8 cellular contexts compared by ENCODE assay signal in the genomic region with DNA sequence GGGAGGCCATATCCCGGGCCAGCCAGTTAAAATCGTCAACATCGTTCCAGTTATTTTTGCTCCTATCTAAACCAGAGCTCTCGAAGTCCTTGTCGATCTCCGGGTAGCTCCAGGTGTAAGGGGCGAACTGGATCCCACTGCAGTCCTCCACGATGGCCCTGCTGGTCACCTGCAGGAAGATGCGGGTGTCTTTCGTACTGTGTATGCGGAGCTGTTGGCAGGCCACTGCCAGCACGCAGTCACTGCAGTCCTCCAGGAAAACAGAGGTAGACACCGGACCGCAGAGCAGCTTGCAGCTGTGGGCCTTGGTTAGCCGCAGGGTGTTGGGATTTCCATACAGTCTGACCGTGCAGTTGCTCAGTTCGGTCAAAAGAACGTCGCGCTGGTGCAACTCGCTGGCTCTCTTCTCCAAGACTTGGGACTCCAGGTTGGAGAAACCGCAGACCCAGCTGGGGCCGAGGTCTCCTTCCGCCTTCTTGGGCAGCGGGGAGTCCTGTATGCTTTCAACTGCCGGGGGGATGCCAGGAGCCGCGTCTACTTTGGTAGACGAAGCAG. TPM values are rescaled to one million over a fixed set of nuclear protein-coding genes. Genes with fewer than 3 reads are reported as not detected.
A peak's percentile ranks its signal among the peaks of the same experiment; 100 is the strongest.
DNase-seq lines count a peak whose midpoint lies in the region; ATAC-seq, FAIRE-seq and TF ChIP-seq lines count a peak whose summit lies in the region.

No MANE protein-coding gene starts in this region.

- in situ Hi-C loops in ACHN (cut with HindIII; ENCODE audit: low pct_ligation_motif_present, low pct_unique_long_range_greater_than_20kb, low sequenced_read_pairs) = no loop called here

- FAIRE-seq in GM12892 (lab: Jason Lieb, UNC) = no peak

- TF ChIP-seq POLR2A in GM12892 (IDR thresholded peaks at IDR 0.05; ENCODE audit: low read depth, low read length) = no peak
- TF ChIP-seq POLR2A in right lobe of liver (IDR thresholded peaks at IDR 0.05) = no peak
- no peak for TF ChIP-seq POLR2A in stomach (IDR thresholded peaks at IDR 0.05)

- H3K27me3 ChIP-seq in RWPE2 (ENCODE audit: insufficient read depth, poor library complexity, severe bottlenecking) (no peaks in the 10 kb centered on the region), right lobe of liver (no peaks in the 10 kb centered on the region), stomach (no peaks in the 10 kb centered on the region)

- intact Hi-C loops in right lobe of liver (cut with DNase I) (loop anchor here in 1 of 2 donors (10.0 kb wide), 1 partner anchor 140 kb away; no protein-coding TSS in a partner anchor), stomach (cut with DNase I; ENCODE audit: low total_unique reads) (no loop called here)

- no peak for TF ChIP-seq EP300 in stomach (IDR thresholded peaks at IDR 0.05)

- 2% methylated on average over 10 of the region's 29 CpGs for WGBS in right lobe of liver (ENCODE audit: insufficient coverage, low coverage, low lambda C conversion rate, missing lambda C conversion rate)
- WGBS in stomach, 5 donors = 1 to 3% (median 2%) methylated on average over 24 to 29 of the region's 29 CpGs

- DNase-seq in ACHN (peak; percentile 16), GM12892 (ENCODE audit: insufficient read length) (peak; percentile 30), RWPE2 (ENCODE audit: low spot score) (no peak), cerebellar cortex (ENCODE audit: low spot score) (peak; percentile 19), right lobe of liver (peak; percentile 33 to 63 (median 53)), stomach (peak; percentile 34), NCI-H187 (lab: John Stamatoyannopoulos, UW) (no peak)

- H3K27ac ChIP-seq in RWPE2 (ENCODE audit: poor library complexity, severe bottlenecking) (peak overlapping the region; percentile 94), right lobe of liver (peak overlapping the region; percentile 72 to 90 (median 83)), stomach (peak overlapping the region; percentile 89 to 97 (median 93))

- H3K9me3 ChIP-seq in RWPE2 (ENCODE audit: severe bottlenecking) = no peaks in the 10 kb centered on the region
- H3K9me3 ChIP-seq in right lobe of liver = no peaks in the 10 kb centered on the region
- H3K9me3 ChIP-seq in stomach = no peaks in the 10 kb centered on the region

- ATAC-seq in RWPE2 (ENCODE audit: low read depth) (no peak), right lobe of liver (no peak), HG02678 (IDR thresholded peaks at IDR 0.05; ENCODE audit: unreplicated experiment) (no peak)

- peak overlapping the region; percentile 76 for H3K4me3 ChIP-seq in RWPE2 (ENCODE audit: severe bottlenecking)
- peak overlapping the region; percentile 83 to 98 (median 86) for H3K4me3 ChIP-seq in right lobe of liver
- peak overlapping the region; percentile 66 to 99 (median 84) for H3K4me3 ChIP-seq in stomach

- no peaks in the 10 kb centered on the region for H3K36me3 ChIP-seq in RWPE2 (ENCODE audit: low read depth)
- no peaks in the 10 kb centered on the region for H3K36me3 ChIP-seq in right lobe of liver
- H3K36me3 ChIP-seq in stomach = no peaks in the 10 kb centered on the region

- H3K4me1 ChIP-seq in RWPE2 (ENCODE audit: insufficient read depth, poor library complexity, severe bottlenecking) (peaks cover 24% of the 10 kb centered on the region), right lobe of liver (peaks cover 0 to 15% (median 3%) of the 10 kb centered on the region in 4 donors), stomach (peaks cover 19 to 50% (median 41%) of the 10 kb centered on the region in 4 donors)

- TF ChIP-seq CTCF in RWPE2 (IDR thresholded peaks at IDR 0.05; ENCODE audit: poor library complexity, severe bottlenecking) (no peak), right lobe of liver (IDR thresholded peaks at IDR 0.05) (no peak), stomach (IDR thresholded peaks at IDR 0.05) (no peak)

RNA-seq across cellular contexts. Expression of a gene that starts 0.7 kb away (rescaled TPM):
- polyA plus RNA-seq in GM12892 (2012; ENCODE audit: missing spikeins) = 14.1 TPM
- total RNA-seq in right lobe of liver (10 to 100 TPM in 2 of 6 experiments, 1 to 10 TPM in 4; 5.4 to 12.2 (median 6.3) TPM), stomach (10 to 100 TPM; 14.2 to 33.0 (median 15.2) TPM)
- 10 to 100 TPM; 16.9 to 24.6 (median 19.6) TPM for polyA plus RNA-seq in stomach

RNA-seq across cellular contexts. Expression of a gene that starts 22.8 kb away (rescaled TPM):
- not detected for polyA plus RNA-seq in GM12892 (2012; ENCODE audit: missing spikeins)
- total RNA-seq in right lobe of liver = under 1 TPM in 1 of 6 experiments, not detected in 5; 0.16 TPM
- 1 to 10 TPM in 2 of 5 donors, under 1 TPM in 1, not detected in 2; 0.43 to 4.0 (median 1.2) TPM for total RNA-seq in stomach
- under 1 TPM; 0.38 to 0.92 (median 0.75) TPM for polyA plus RNA-seq in stomach

RNA-seq across cellular contexts. Expression of a gene that starts 36.7 kb away (rescaled TPM):
- 7.1 TPM for polyA plus RNA-seq in GM12892 (2012; ENCODE audit: missing spikeins)
- total RNA-seq in right lobe of liver (1 to 10 TPM; 4.3 to 6.0 (median 5.5) TPM), stomach (10 to 100 TPM in 3 of 5 donors, 1 to 10 TPM in 2; 2.9 to 23.2 (median 11.1) TPM)
- polyA plus RNA-seq in stomach = 1 to 10 TPM; 2.8 to 4.7 (median 3.1) TPM

Comparison
In these comparisons a context has a peak if more than half of its experiments do, and no peak if none do; other contexts are left out.
1. DNase-seq: peak in ACHN (single experiment), GM12892 (single experiment), cerebellar cortex (single experiment), right lobe of liver (3 of 3) and stomach (single experiment); none in RWPE2 (single experiment) and NCI-H187 (0 of 2).
2. Peak in every context shown above with its lines, with median percentiles within 50 percentile points of each other: H3K27ac ChIP-seq and H3K4me3 ChIP-seq.